In the genomic region with DNA sequence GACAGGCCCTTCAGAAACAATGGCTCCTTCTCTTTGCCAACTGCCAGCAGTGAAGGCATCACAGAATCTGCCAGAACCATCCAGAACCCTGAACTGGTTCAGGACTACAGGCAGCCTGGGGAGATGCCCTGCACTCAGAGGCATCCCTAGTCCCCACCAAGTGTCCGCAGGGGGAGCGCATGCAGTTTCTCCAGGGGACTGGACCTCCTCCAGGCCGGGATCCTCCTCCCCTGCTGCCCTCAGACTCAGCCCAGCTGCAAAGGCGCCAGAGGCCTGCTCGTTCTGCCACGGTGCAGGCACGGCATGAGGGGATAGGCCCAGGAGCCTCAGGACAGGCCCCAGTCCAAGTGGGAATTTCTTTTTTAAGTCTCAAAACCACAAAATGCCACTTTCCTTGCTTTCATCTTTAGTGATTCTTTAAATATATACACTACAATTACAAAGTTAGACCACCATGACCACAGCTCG, we compare ENCODE assay signal across 9 cellular contexts.
DNase-seq lines count a peak whose midpoint lies in the region; ATAC-seq and TF ChIP-seq lines count a peak whose summit lies in the region.
"Had no signal": no experiment of that assay in that cellular context is flagged by ENCODE, and none has a peak within 500 bp of the region (broad histone marks: within the 10 kb centered on the region; RNA-seq: fewer than 3 reads in every experiment).

No MANE protein-coding gene starts in this region.

- POLR2A ChIA-PET in A673 (lab: Charles Lee; ENCODE audit: low non-redundant PET): no interaction called here

- peak overlapping the region; percentile 92 for H3K4me3 Mint-ChIP-seq in activated T-helper 17 cell treated with anti-CD3 and anti-CD28 coated beads, Interleukin-2, amount 50 U/mL, for 72 hours
- H3K4me3 Mint-ChIP-seq in natural killer cell treated with Interleukin-12 subunit alpha and Interleukin-12 subunit beta and Interleukin-15 and Interleukin-18, amount 100 ng/mL, for 72 hours: peak overlapping the region; percentile 76
- no peak overlapping the region for H3K4me3 Mint-ChIP-seq in endodermal cell

- H3K27ac Mint-ChIP-seq in activated T-helper 17 cell treated with anti-CD3 and anti-CD28 coated beads, Interleukin-2, amount 50 U/mL, for 72 hours: peak overlapping the region; percentile 100
- H3K27ac Mint-ChIP-seq in natural killer cell treated with Interleukin-12 subunit alpha and Interleukin-12 subunit beta and Interleukin-15 and Interleukin-18, amount 100 ng/mL, for 72 hours: peak overlapping the region; percentile 96 to 98
- H3K27ac Mint-ChIP-seq in endodermal cell: no peak overlapping the region

- H3K36me3 ChIP-seq in GM06990 (ENCODE audit: control insufficient read depth, insufficient read depth, low read length) (peaks cover 2% of the 10 kb centered on the region), endodermal cell (ENCODE audit: control insufficient read depth, insufficient read depth, low read length) (no peaks in the 10 kb centered on the region), A673 (ENCODE audit: insufficient read depth, low read length, poor library complexity, severe bottlenecking) (no peaks in the 10 kb centered on the region)
- H3K36me3 ChIP-seq: gastroesophageal sphincter had no signal

- H3K9ac ChIP-seq in endodermal cell (ENCODE audit: extremely low read depth, low read length, poor library complexity, severe bottlenecking): no peak overlapping the region

- TF ChIP-seq CTCF in GM06990 (IDR thresholded peaks at IDR 0.05; ENCODE audit: insufficient read depth, low read length, poor library complexity, severe bottlenecking) (no peak), endodermal cell (conservative IDR thresholded peaks at IDR 0.05) (no peak), A673 (conservative IDR thresholded peaks at IDR 0.05; ENCODE audit: low read depth, low read length) (no peak)

- H3K27ac ChIP-seq in endodermal cell (ENCODE audit: low read depth, low read length) (no peak overlapping the region), A673 (ENCODE audit: low read depth, low read length, poor library complexity, severe bottlenecking) (no peak overlapping the region)
- H3K27ac ChIP-seq: gastroesophageal sphincter had no signal

- no peaks in the 10 kb centered on the region for H3K9me3 Mint-ChIP-seq in activated T-helper 17 cell treated with anti-CD3 and anti-CD28 coated beads, Interleukin-2, amount 50 U/mL, for 72 hours
- H3K9me3 Mint-ChIP-seq in natural killer cell treated with Interleukin-12 subunit alpha and Interleukin-12 subunit beta and Interleukin-15 and Interleukin-18, amount 100 ng/mL, for 72 hours: no peaks in the 10 kb centered on the region
- peaks cover 3% of the 10 kb centered on the region for H3K9me3 Mint-ChIP-seq in endodermal cell

- no peaks in the 10 kb centered on the region for H3K9me3 ChIP-seq in endodermal cell (ENCODE audit: control insufficient read depth, low read length)
- no peaks in the 10 kb centered on the region for H3K9me3 ChIP-seq in A673 (ENCODE audit: low read depth, low read length, poor library complexity, severe bottlenecking)
- H3K9me3 ChIP-seq: gastroesophageal sphincter had no signal

- DNase-seq in GM06990 (ENCODE audit: extremely low read depth, insufficient read length): no peak
- no peak for DNase-seq in natural killer cell treated with Interleukin-12 subunit alpha and Interleukin-12 subunit beta and Interleukin-15 and Interleukin-18, amount 100 ng/mL, for 72 hours (ENCODE audit: low spot score)
- DNase-seq in cerebellar cortex (ENCODE audit: low spot score): no peak
- no peak for DNase-seq in endodermal cell
- DNase-seq in NCI-H2081 treated with DMSO at 0.1 percent for 48 hours (lab: John Stamatoyannopoulos, UW): no peak
- no peak for DNase-seq in A673 (ENCODE audit: low spot score)

- H3K27me3 ChIP-seq in GM06990 (replicated peaks; ENCODE audit: control insufficient read depth, insufficient read depth, low read length) (no peaks in the 10 kb centered on the region), endodermal cell (ENCODE audit: control insufficient read depth, insufficient read depth, low read length, poor library complexity, severe bottlenecking) (no peaks in the 10 kb centered on the region), A673 (replicated peaks; ENCODE audit: insufficient read depth, low read depth, low read length, poor library complexity) (no peaks in the 10 kb centered on the region)
- H3K27me3 ChIP-seq: gastroesophageal sphincter had no signal

- H3K4me3 ChIP-seq in GM06990 (replicated peaks; ENCODE audit: low read depth, low read length): peak overlapping the region; percentile 47
- no peak overlapping the region for H3K4me3 ChIP-seq in endodermal cell (ENCODE audit: low read length)
- H3K4me3 ChIP-seq in A673 (ENCODE audit: low read depth, low read length, poor library complexity, severe bottlenecking): no peak overlapping the region
- H3K4me3 ChIP-seq: gastroesophageal sphincter had no signal

- CTCF ChIA-PET in A673 (lab: Charles Lee): no interaction called here

- H3K4me1 Mint-ChIP-seq in activated T-helper 17 cell treated with anti-CD3 and anti-CD28 coated beads, Interleukin-2, amount 50 U/mL, for 72 hours: peaks cover 76% of the 10 kb centered on the region
- H3K4me1 Mint-ChIP-seq in natural killer cell treated with Interleukin-12 subunit alpha and Interleukin-12 subunit beta and Interleukin-15 and Interleukin-18, amount 100 ng/mL, for 72 hours (ENCODE audit: low read depth in 2 of 2): peaks cover 81 to 93% of the 10 kb centered on the region in 2 donors
- peaks cover 8% of the 10 kb centered on the region for H3K4me1 Mint-ChIP-seq in endodermal cell

- H3K27me3 Mint-ChIP-seq in activated T-helper 17 cell treated with anti-CD3 and anti-CD28 coated beads, Interleukin-2, amount 50 U/mL, for 72 hours: no peaks in the 10 kb centered on the region
- no peaks in the 10 kb centered on the region for H3K27me3 Mint-ChIP-seq in natural killer cell treated with Interleukin-12 subunit alpha and Interleukin-12 subunit beta and Interleukin-15 and Interleukin-18, amount 100 ng/mL, for 72 hours
- no peaks in the 10 kb centered on the region for H3K27me3 Mint-ChIP-seq in endodermal cell (ENCODE audit: insufficient read depth)

- peaks cover 90% of the 10 kb centered on the region for H3K36me3 Mint-ChIP-seq in activated T-helper 17 cell treated with anti-CD3 and anti-CD28 coated beads, Interleukin-2, amount 50 U/mL, for 72 hours (ENCODE audit: low read depth)
- no peaks in the 10 kb centered on the region for H3K36me3 Mint-ChIP-seq in natural killer cell treated with Interleukin-12 subunit alpha and Interleukin-12 subunit beta and Interleukin-15 and Interleukin-18, amount 100 ng/mL, for 72 hours
- H3K36me3 Mint-ChIP-seq in endodermal cell (ENCODE audit: low read depth): peaks cover 8% of the 10 kb centered on the region

- BruUV-seq in A673 (replicated peaks; lab: Mats Ljungman, UMichigan): no TSS peak

- 82 to 93% methylated on average over 4 to 8 of the region's 8 CpGs for WGBS in endodermal cell (ENCODE audit: insufficient coverage in 1 of 2, insufficient read length in 1 of 2), 2 experiments

- ATAC-seq in HG02759 (IDR thresholded peaks at IDR 0.05; ENCODE audit: unreplicated experiment): peak; percentile 3
- peak; percentile 1 for ATAC-seq in activated T-helper 17 cell treated with anti-CD3 and anti-CD28 coated beads, Interleukin-2, amount 50 U/mL, for 72 hours (replicated peaks)
- ATAC-seq in natural killer cell treated with Interleukin-12 subunit alpha and Interleukin-12 subunit beta and Interleukin-15 and Interleukin-18, amount 100 ng/mL, for 72 hours: peak in 1 of 2 donors; percentile 36
- ATAC-seq: gastroesophageal sphincter had no signal

- H3K4me1 ChIP-seq in endodermal cell (ENCODE audit: control insufficient read depth, insufficient read depth, low read length): no peaks in the 10 kb centered on the region
- H3K4me1 ChIP-seq in A673 (ENCODE audit: insufficient read depth, low read length, poor library complexity, severe bottlenecking): no peaks in the 10 kb centered on the region

- intact Hi-C loops in A673 (cut with micrococcal nuclease; ENCODE audit: unreplicated experiment): no loop called here
